In genomic region chr3:113825090-113825489, GRCh38 we compare ENCODE assay signal across 9 cellular contexts. TPM values are rescaled to one million over a fixed set of nuclear protein-coding genes. Genes with fewer than 3 reads are reported as not detected.
DNase-seq lines count a peak whose midpoint lies in the region; ATAC-seq and TF ChIP-seq lines count a peak whose summit lies in the region.
"Had no signal": no experiment of that assay in that cellular context is flagged by ENCODE, and none has a peak within 500 bp of the region (broad histone marks: within the 10 kb centered on the region; RNA-seq: fewer than 3 reads in every experiment).

No MANE protein-coding gene starts in this region.

- H3K4me3 Mint-ChIP-seq in glutamatergic neuron (ENCODE audit: unreplicated experiment), result no peak overlapping the region

- peaks cover 3% of the 10 kb centered on the region for H3K27me3 Mint-ChIP-seq in glutamatergic neuron (ENCODE audit: unreplicated experiment)

- TF ChIP-seq CTCF in GM12875 (IDR thresholded peaks at IDR 0.05; ENCODE audit: borderline replicate concordance, insufficient read depth, low read depth, low read length), result peak; percentile 28; the same call in 1 of the 2 replicates
- peak; percentile 8 for TF ChIP-seq CTCF in glutamatergic neuron (IDR thresholded peaks at IDR 0.05; ENCODE audit: partially characterized antibody, unreplicated experiment)

- peak; percentile 71 for ATAC-seq in GM21737 (IDR thresholded peaks at IDR 0.05; ENCODE audit: unreplicated experiment)

- no peaks in the 10 kb centered on the region for H3K4me1 Mint-ChIP-seq in glutamatergic neuron (ENCODE audit: low read depth, unreplicated experiment)

- no peak overlapping the region for H3K27ac Mint-ChIP-seq in glutamatergic neuron (ENCODE audit: unreplicated experiment)

- DNase-seq in HuH-7.5 (ENCODE audit: low spot score) (peak; percentile 44), glutamatergic neuron (no peak), H4 (ENCODE audit: low spot score) (no peak), nucleus accumbens (lab: John Stamatoyannopoulos, UW) (no peak)
- no peak for DNase-seq in activated T-cell treated with anti-CD3 and anti-CD28 coated beads, Interleukin-2, amount 50 U/mL, for 1 hour
- DNase-seq in activated CD4-positive, CD25-positive, alpha-beta regulatory T cell (lab: John Stamatoyannopoulos, UW), result no peak

- H3K4me3 ChIP-seq in GM12875 (ENCODE audit: low read depth, low read length), result no peak overlapping the region
- H3K4me3 ChIP-seq: PC-9 had no signal

- no peaks in the 10 kb centered on the region for H3K36me3 Mint-ChIP-seq in glutamatergic neuron (ENCODE audit: unreplicated experiment)

- H3K9me3 Mint-ChIP-seq in glutamatergic neuron (ENCODE audit: unreplicated experiment), result no peaks in the 10 kb centered on the region

RNA-seq across cellular contexts. Expression of gene GRAMD1C, which starts 13.5 kb away (rescaled TPM):
- total RNA-seq in glutamatergic neuron (ENCODE audit: unreplicated experiment), result 2.1 TPM
- total RNA-seq in H4 (2014; rRNA removed; shearing (Covaris generic)), result 0.23 and 0.81 TPM in 2 replicates
